1 cellular context compared by ENCODE assay signal in the genomic region with DNA sequence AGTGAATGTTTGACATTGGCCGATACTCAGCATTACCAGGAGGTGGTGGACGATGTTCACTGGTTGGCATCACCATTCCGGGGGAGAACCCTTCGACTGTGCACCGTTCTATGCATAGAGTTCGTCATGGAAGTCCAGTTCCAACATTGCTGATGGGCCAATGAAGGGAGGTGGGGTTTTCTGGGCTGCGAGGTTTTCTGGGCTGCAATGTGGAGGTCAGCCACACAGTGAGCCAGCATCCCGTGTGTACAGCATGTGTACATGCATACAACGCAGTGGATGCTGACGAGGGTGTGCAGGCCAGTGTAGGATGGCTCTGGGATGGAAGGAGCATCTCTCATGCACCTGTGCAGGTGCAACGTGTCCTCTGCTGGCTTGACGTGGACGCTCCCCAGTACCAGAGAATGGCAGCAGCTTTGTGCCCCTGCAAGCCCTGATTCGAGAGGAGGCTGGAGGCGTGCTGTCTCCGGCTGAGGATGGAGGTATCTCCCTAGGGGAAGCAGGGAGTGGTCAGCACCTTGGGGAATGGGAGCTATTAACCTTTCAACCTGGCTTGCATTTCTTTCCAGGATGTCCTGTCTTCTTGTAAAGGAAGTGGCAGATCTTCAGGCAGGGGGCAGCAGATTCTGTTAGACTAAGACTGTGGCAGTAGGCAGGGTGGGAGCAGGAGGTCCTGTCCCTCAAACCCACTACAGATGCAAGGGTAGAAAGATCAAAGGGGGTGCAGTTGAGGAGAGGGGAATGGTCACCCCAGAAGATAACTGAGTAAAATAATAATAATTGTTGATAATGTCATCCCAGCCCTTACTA.
TF ChIP-seq lines count a peak whose summit lies in the region.

No MANE protein-coding gene starts in this region.

TF ChIP-seq in GM23338, 12 proteins besides CTCF, POLR2A, EP300 and RAD21 (continued from another document):
- TF ChIP-seq, protein P1, sequence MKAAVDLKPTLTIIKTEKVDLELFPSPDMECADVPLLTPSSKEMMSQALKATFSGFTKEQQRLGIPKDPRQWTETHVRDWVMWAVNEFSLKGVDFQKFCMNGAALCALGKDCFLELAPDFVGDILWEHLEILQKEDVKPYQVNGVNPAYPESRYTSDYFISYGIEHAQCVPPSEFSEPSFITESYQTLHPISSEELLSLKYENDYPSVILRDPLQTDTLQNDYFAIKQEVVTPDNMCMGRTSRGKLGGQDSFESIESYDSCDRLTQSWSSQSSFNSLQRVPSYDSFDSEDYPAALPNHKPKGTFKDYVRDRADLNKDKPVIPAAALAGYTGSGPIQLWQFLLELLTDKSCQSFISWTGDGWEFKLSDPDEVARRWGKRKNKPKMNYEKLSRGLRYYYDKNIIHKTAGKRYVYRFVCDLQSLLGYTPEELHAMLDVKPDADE (IDR thresholded peaks at IDR 0.05) = no peak
- TF ChIP-seq, protein P2, sequence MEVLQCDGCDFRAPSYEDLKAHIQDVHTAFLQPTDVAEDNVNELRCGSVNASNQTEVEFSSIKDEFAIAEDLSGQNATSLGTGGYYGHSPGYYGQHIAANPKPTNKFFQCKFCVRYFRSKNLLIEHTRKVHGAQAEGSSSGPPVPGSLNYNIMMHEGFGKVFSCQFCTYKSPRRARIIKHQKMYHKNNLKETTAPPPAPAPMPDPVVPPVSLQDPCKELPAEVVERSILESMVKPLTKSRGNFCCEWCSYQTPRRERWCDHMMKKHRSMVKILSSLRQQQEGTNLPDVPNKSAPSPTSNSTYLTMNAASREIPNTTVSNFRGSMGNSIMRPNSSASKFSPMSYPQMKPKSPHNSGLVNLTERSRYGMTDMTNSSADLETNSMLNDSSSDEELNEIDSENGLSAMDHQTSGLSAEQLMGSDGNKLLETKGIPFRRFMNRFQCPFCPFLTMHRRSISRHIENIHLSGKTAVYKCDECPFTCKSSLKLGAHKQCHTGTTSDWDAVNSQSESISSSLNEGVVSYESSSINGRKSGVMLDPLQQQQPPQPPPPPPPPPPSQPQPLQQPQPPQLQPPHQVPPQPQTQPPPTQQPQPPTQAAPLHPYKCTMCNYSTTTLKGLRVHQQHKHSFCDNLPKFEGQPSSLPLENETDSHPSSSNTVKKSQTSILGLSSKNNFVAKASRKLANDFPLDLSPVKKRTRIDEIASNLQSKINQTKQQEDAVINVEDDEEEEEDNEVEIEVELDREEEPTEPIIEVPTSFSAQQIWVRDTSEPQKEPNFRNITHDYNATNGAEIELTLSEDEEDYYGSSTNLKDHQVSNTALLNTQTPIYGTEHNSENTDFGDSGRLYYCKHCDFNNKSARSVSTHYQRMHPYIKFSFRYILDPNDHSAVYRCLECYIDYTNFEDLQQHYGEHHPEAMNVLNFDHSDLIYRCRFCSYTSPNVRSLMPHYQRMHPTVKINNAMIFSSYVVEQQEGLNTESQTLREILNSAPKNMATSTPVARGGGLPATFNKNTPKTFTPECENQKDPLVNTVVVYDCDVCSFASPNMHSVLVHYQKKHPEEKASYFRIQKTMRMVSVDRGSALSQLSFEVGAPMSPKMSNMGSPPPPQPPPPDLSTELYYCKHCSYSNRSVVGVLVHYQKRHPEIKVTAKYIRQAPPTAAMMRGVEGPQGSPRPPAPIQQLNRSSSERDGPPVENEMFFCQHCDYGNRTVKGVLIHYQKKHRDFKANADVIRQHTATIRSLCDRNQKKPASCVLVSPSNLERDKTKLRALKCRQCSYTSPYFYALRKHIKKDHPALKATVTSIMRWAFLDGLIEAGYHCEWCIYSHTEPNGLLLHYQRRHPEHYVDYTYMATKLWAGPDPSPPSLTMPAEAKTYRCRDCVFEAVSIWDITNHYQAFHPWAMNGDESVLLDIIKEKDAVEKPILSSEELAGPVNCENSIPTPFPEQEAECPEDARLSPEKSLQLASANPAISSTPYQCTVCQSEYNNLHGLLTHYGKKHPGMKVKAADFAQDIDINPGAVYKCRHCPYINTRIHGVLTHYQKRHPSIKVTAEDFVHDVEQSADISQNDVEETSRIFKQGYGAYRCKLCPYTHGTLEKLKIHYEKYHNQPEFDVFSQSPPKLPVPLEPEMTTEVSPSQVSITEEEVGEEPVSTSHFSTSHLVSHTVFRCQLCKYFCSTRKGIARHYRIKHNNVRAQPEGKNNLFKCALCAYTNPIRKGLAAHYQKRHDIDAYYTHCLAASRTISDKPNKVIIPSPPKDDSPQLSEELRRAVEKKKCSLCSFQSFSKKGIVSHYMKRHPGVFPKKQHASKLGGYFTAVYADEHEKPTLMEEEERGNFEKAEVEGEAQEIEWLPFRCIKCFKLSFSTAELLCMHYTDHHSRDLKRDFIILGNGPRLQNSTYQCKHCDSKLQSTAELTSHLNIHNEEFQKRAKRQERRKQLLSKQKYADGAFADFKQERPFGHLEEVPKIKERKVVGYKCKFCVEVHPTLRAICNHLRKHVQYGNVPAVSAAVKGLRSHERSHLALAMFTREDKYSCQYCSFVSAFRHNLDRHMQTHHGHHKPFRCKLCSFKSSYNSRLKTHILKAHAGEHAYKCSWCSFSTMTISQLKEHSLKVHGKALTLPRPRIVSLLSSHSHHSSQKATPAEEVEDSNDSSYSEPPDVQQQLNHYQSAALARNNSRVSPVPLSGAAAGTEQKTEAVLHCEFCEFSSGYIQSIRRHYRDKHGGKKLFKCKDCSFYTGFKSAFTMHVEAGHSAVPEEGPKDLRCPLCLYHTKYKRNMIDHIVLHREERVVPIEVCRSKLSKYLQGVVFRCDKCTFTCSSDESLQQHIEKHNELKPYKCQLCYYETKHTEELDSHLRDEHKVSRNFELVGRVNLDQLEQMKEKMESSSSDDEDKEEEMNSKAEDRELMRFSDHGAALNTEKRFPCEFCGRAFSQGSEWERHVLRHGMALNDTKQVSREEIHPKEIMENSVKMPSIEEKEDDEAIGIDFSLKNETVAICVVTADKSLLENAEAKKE (CRISPR knock-in tag; IDR thresholded peaks at IDR 0.05) = no peak
- no peak for TF ChIP-seq STAT1 (IDR thresholded peaks at IDR 0.05; ENCODE audit: unreplicated experiment)
- no peak for TF ChIP-seq EZH2 (IDR thresholded peaks at IDR 0.05; ENCODE audit: low read depth, unreplicated experiment)
- TF ChIP-seq POLR2AphosphoS5 (IDR thresholded peaks at IDR 0.05; ENCODE audit: low read depth) = no peak
- TF ChIP-seq NANOG (IDR thresholded peaks at IDR 0.05; ENCODE audit: borderline replicate concordance) = no peak
- no peak for TF ChIP-seq ZNF114 (CRISPR knock-in tag; IDR thresholded peaks at IDR 0.05)
TF ChIP-seq in GM23338: peak in this region for 0.
